30 cellular contexts compared by ENCODE assay signal in genomic region chr14:51658441-51659173, GRCh38. TPM values are rescaled to one million over a fixed set of nuclear protein-coding genes. Genes with fewer than 3 reads are reported as not detected.
DNase-seq lines count a peak whose midpoint lies in the region; ATAC-seq, FAIRE-seq and TF ChIP-seq lines count a peak whose summit lies in the region.
"Had no signal": no experiment of that assay in that cellular context is flagged by ENCODE, and none has a peak within 500 bp of the region (broad histone marks: within the 10 kb centered on the region; RNA-seq: fewer than 3 reads in every experiment).

No MANE protein-coding gene starts in this region.

- H3K27ac ChIP-seq in HEK293 (ENCODE audit: extremely low read depth, low read depth, low read length) (no peak overlapping the region), breast epithelium (peak overlapping the region; percentile 9 to 57), mesenchymal stem cell (ENCODE audit: low read length, poor library complexity, severe bottlenecking) (no peak overlapping the region), small intestine (ENCODE audit: low read depth in 1 of 2, low read length in 1 of 2) (no peak overlapping the region), psoas muscle (no peak overlapping the region)
- H3K27ac ChIP-seq: BLaER1, coronary artery, pancreas, right atrium auricular region, SJCRH30, upper lobe of right lung had no signal

- H3K14ac ChIP-seq in mesenchymal stem cell (ENCODE audit: low read length in 2 of 2): no peak overlapping the region

- H3K79me1 ChIP-seq in mesenchymal stem cell (replicated peaks; ENCODE audit: low read length, poor library complexity, severe bottlenecking): no peaks in the 10 kb centered on the region

- H3K4me1 ChIP-seq in HEK293 (ENCODE audit: control insufficient read depth, insufficient read depth, low read length) (peaks cover 32% of the 10 kb centered on the region), breast epithelium (peaks cover 0 to 8% of the 10 kb centered on the region in 2 donors), mesenchymal stem cell (ENCODE audit: control insufficient read depth, insufficient read depth, low read depth, low read length) (peaks cover 6% of the 10 kb centered on the region), small intestine (ENCODE audit: control insufficient read depth in 2 of 2, insufficient read depth in 1 of 2, low read depth in 1 of 2, low read length in 1 of 2) (no peaks in the 10 kb centered on the region), psoas muscle (no peaks in the 10 kb centered on the region)
- H3K4me1 ChIP-seq: pancreas, SJCRH30, upper lobe of right lung had no signal

- no peak for DNase-seq in breast epithelium (ENCODE audit: low spot score in 2 of 2)
- no peak for DNase-seq in mesenchymal stem cell
- DNase-seq in small intestine: no peak
- DNase-seq in psoas muscle: no peak
- no peak for DNase-seq in HuH-7 (ENCODE audit: low spot score)
- no peak for DNase-seq in NCI-H128 (lab: John Stamatoyannopoulos, UW; ENCODE audit: unreplicated experiment)
- DNase-seq: activated CD4-positive, alpha-beta T cell treated with anti-CD3 and anti-CD28 coated beads, Interleukin-2, amount 50 U/mL, for 48 hours; activated CD4-positive, CD25-positive, alpha-beta regulatory T cell; activated naive CD4-positive, alpha-beta T cell treated with anti-CD3 and anti-CD28 coated beads, Interleukin-2, amount 50 U/mL, for 16 hours; amniotic stem cell; DND-41; esophagus squamous epithelium; islet precursor cell; Karpas-422; mucosa of descending colon; NCI-H1694; NCI-H446 treated with DMSO at 0.1 percent for 48 hours; NCI-H82; pancreas; SJCRH30; stimulated activated CD4-positive, alpha-beta T cell treated with anti-CD3 and anti-CD28 coated beads, Interleukin-4, amount 100 ng/mL, for 24 hours; substantia nigra; upper lobe of right lung had no signal

- WGBS in mesenchymal stem cell: 80% methylated on average over 4 of the region's 6 CpGs
- 72 to 83% (median 80%) methylated on average over 6 of the region's 6 CpGs for WGBS in small intestine, 3 donors
- WGBS in psoas muscle, 3 donors: 72 to 80% (median 74%) methylated on average over 6 of the region's 6 CpGs

- CTCF ChIA-PET in HEK293 (lab: Yijun Ruan, JAX): interaction anchor here (1.7 to 1.8 kb wide), 2 partner anchors 117 to 376 kb away, joined by 4 to 5 read pairs; no protein-coding TSS in a partner anchor

- no peak overlapping the region for H2AFZ ChIP-seq in mesenchymal stem cell (ENCODE audit: low read depth, low read length)

- H3K4me3 ChIP-seq in HEK293 (ENCODE audit: low read depth, low read length): no peak overlapping the region
- H3K4me3 ChIP-seq in breast epithelium: no peak overlapping the region
- peak overlapping the region in 1 of 2 experiments; percentile 27 for H3K4me3 ChIP-seq in mesenchymal stem cell (ENCODE audit: insufficient read depth in 1 of 2, low read depth in 1 of 2, low read length in 2 of 2)
- no peak overlapping the region for H3K4me3 ChIP-seq in small intestine (ENCODE audit: low read depth in 1 of 2, low read length in 2 of 2)
- no peak overlapping the region for H3K4me3 ChIP-seq in psoas muscle
- H3K4me3 ChIP-seq: BLaER1, coronary artery, esophagus squamous epithelium, HAP-1, mucosa of descending colon, pancreas, right atrium auricular region, SJCRH30, upper lobe of right lung had no signal

- no peak overlapping the region for H3K4me2 ChIP-seq in mesenchymal stem cell (ENCODE audit: low read length, poor library complexity, severe bottlenecking)
- H3K4me2 ChIP-seq: BLaER1 had no signal

- no peak overlapping the region for H3K4ac ChIP-seq in mesenchymal stem cell (ENCODE audit: low read depth in 1 of 2, low read length in 2 of 2)

- H3K27me3 ChIP-seq in breast epithelium (no peaks in the 10 kb centered on the region), mesenchymal stem cell (ENCODE audit: control insufficient read depth in 1 of 2, insufficient read depth in 1 of 2, low read length in 2 of 2) (no peaks in the 10 kb centered on the region), small intestine (ENCODE audit: control insufficient read depth in 2 of 2, insufficient read depth in 2 of 2, low read length in 2 of 2) (no peaks in the 10 kb centered on the region), psoas muscle (ENCODE audit: insufficient read depth in 3 of 3, low read length in 2 of 3) (no peaks in the 10 kb centered on the region)
- H3K27me3 ChIP-seq: esophagus squamous epithelium, pancreas, right atrium auricular region, SJCRH30, upper lobe of right lung had no signal

- H2BK15ac ChIP-seq in mesenchymal stem cell (ENCODE audit: low read depth, poor library complexity, severe bottlenecking): no peak overlapping the region

- no peak overlapping the region for H3K18ac ChIP-seq in mesenchymal stem cell (ENCODE audit: low read depth in 1 of 2, low read length in 2 of 2)

- H2BK5ac ChIP-seq in mesenchymal stem cell (ENCODE audit: low read depth, low read length, poor library complexity, severe bottlenecking): no peak overlapping the region

- H3K36me3 ChIP-seq in HEK293 (ENCODE audit: control insufficient read depth in 2 of 2, insufficient read depth in 1 of 2, low read length in 2 of 2) (no peaks in the 10 kb centered on the region), breast epithelium (no peaks in the 10 kb centered on the region), mesenchymal stem cell (ENCODE audit: control insufficient read depth in 1 of 2, insufficient read depth in 2 of 2, low read depth in 1 of 2, low read length in 2 of 2) (peaks cover 3 to 35% of the 10 kb centered on the region in 2 experiments), small intestine (ENCODE audit: control insufficient read depth in 2 of 2, insufficient read depth in 2 of 2, low read length in 2 of 2) (no peaks in the 10 kb centered on the region), psoas muscle (ENCODE audit: insufficient read depth in 1 of 2, low read depth in 1 of 2) (no peaks in the 10 kb centered on the region)
- H3K36me3 ChIP-seq: BLaER1, HAP-1, pancreas, right atrium auricular region, upper lobe of right lung had no signal

- intact Hi-C loops in breast epithelium (cut with DNase I; ENCODE audit: low total_unique reads) (no loop called here), psoas muscle (cut with DNase I) (no loop called here)

- FAIRE-seq in small intestine (lab: Jason Lieb, UNC): no peak
- FAIRE-seq: GM19239, pancreas had no signal

- no peak overlapping the region for H3K23ac ChIP-seq in mesenchymal stem cell (ENCODE audit: low read length in 2 of 2)

- TF ChIP-seq CTCF in HEK293 (tag by site-specific recombination; IDR thresholded peaks at IDR 0.05): no peak
- TF ChIP-seq CTCF in breast epithelium (IDR thresholded peaks at IDR 0.05): no peak
- TF ChIP-seq CTCF in psoas muscle (IDR thresholded peaks at IDR 0.05): no peak

- no peak overlapping the region for H2BK120ac ChIP-seq in mesenchymal stem cell (ENCODE audit: low read depth, low read length)

- H2BK12ac ChIP-seq in mesenchymal stem cell (ENCODE audit: low read length in 2 of 2): no peak overlapping the region

- no peak overlapping the region for H2AK5ac ChIP-seq in mesenchymal stem cell (ENCODE audit: low read length, severe bottlenecking)

- peak overlapping the region; percentile 35 for H3K9ac ChIP-seq in mesenchymal stem cell (ENCODE audit: low read length)
- H3K9ac ChIP-seq: BLaER1 had no signal

- TF ChIP-seq POLR2A in breast epithelium (IDR thresholded peaks at IDR 0.05): no peak

- H3K9me3 ChIP-seq in HEK293 (ENCODE audit: control insufficient read depth, insufficient read depth, low read depth, low read length) (no peaks in the 10 kb centered on the region), breast epithelium (no peaks in the 10 kb centered on the region), mesenchymal stem cell (ENCODE audit: control insufficient read depth, low read length) (no peaks in the 10 kb centered on the region), small intestine (ENCODE audit: control insufficient read depth, low read depth) (no peaks in the 10 kb centered on the region), psoas muscle (no peaks in the 10 kb centered on the region)
- H3K9me3 ChIP-seq: BLaER1, esophagus squamous epithelium, HAP-1, mucosa of descending colon, pancreas, right atrium auricular region, SJCRH30, upper lobe of right lung had no signal

- H4K91ac ChIP-seq in mesenchymal stem cell (ENCODE audit: low read length): no peak overlapping the region

- ATAC-seq in psoas muscle: no peak
- ATAC-seq: mucosa of descending colon; natural killer cell treated with Interleukin-12 subunit alpha and Interleukin-12 subunit beta and Interleukin-15 and Interleukin-18, amount 100 ng/mL, for 72 hours; pancreas; upper lobe of right lung had no signal

- no peak overlapping the region for H4K8ac ChIP-seq in mesenchymal stem cell (ENCODE audit: low read length)

- POLR2A ChIA-PET in HEK293 (lab: Yijun Ruan, JAX): no interaction called here

TF ChIP-seq in HEK293, 187 proteins besides CTCF, POLR2A, EP300 and RAD21 (continues in another document):
- TF ChIP-seq PRDM6 (tag by site-specific recombination; IDR thresholded peaks at IDR 0.05) (peak; percentile 51), ZNF768 (tag by site-specific recombination; IDR thresholded peaks at IDR 0.05) (no peak), ZNF76 (tag by site-specific recombination; IDR thresholded peaks at IDR 0.05; ENCODE audit: borderline replicate concordance, low read depth) (no peak)

RNA-seq across cellular contexts. Expression of gene FRMD6, which starts 6.9 kb away (rescaled TPM):
- 100 to 1,000 TPM in 1 of 3 donors, 10 to 100 TPM in 2; 14.6 to 111 (median 80.3) TPM for total RNA-seq in breast epithelium
- 92.4 TPM for polyA plus RNA-seq in mesenchymal stem cell (2013, experiment 1 of 2)
- polyA plus RNA-seq in mesenchymal stem cell (2013, experiment 2 of 2): 92.2 TPM
- polyA plus RNA-seq in small intestine: 1 to 10 TPM in 2 of 3 donors, under 1 TPM in 1; 0.45 to 3.5 (median 3.0) TPM
- total RNA-seq in psoas muscle: 1 to 10 TPM; 5.0 to 9.8 (median 5.9) TPM
- polyA plus RNA-seq in psoas muscle: 1 to 10 TPM; 2.5 to 3.2 (median 2.6) TPM

Comparison
In these comparisons a context has a peak if more than half of its experiments do, and no peak if none do; other contexts are left out.
1. H3K27ac ChIP-seq: peak in breast epithelium (2 of 2); none in HEK293 (single experiment), mesenchymal stem cell (single experiment), small intestine (0 of 2) and psoas muscle (single experiment).